ENCODE assay signal across 19 cellular contexts in genomic region chr11:20037358-20037757, GRCh38.
DNase-seq lines count a peak whose midpoint lies in the region; ATAC-seq and TF ChIP-seq lines count a peak whose summit lies in the region.
"Had no signal": no experiment of that assay in that cellular context is flagged by ENCODE, and none has a peak within 500 bp of the region (broad histone marks: within the 10 kb centered on the region; RNA-seq: fewer than 3 reads in every experiment).

No MANE protein-coding gene starts in this region.

- H3K4me1 Mint-ChIP-seq in activated T-cell treated with anti-CD3 and anti-CD28 coated beads, Interleukin-2, amount 50 U/mL, for 72 hours (ENCODE audit: low read depth) = peaks cover 32% of the 10 kb centered on the region
- peaks cover 10% of the 10 kb centered on the region for H3K4me1 Mint-ChIP-seq in activated T-cell treated with anti-CD3 and anti-CD28 coated beads, Interleukin-2, amount 50 U/mL, for 24 hours (ENCODE audit: low read depth)
- H3K4me1 Mint-ChIP-seq: CD8-positive, alpha-beta memory T cell had no signal

- H3K4me1 ChIP-seq in RWPE2 (ENCODE audit: insufficient read depth, poor library complexity, severe bottlenecking) (peaks cover 29% of the 10 kb centered on the region), stomach (peaks cover 0 to 18% (median 12%) of the 10 kb centered on the region in 4 donors)
- H3K4me1 ChIP-seq: HAP-1, left lung, Peyer's patch had no signal

- no peak for TF ChIP-seq EP300 in stomach (IDR thresholded peaks at IDR 0.05)

- peak; percentile 89 for ATAC-seq in activated T-cell treated with anti-CD3 and anti-CD28 coated beads, Interleukin-2, amount 50 U/mL, for 72 hours (replicated peaks in 1 of 2)
- peak; percentile 55 for ATAC-seq in HG02642 (IDR thresholded peaks at IDR 0.05; ENCODE audit: poor library complexity, unreplicated experiment)
- no peak for ATAC-seq in RWPE2 (ENCODE audit: low read depth)
- peak; percentile 34 for ATAC-seq in stimulated activated naive CD8-positive, alpha-beta T cell treated with anti-CD3 and anti-CD28 coated beads, Interleukin-15, Interleukin-2, amounts not matched to agents 100 U/mL and 50 U/mL, for 24 hours
- ATAC-seq: left lung had no signal

- H3K36me3 Mint-ChIP-seq in activated T-cell treated with anti-CD3 and anti-CD28 coated beads, Interleukin-2, amount 50 U/mL, for 72 hours (ENCODE audit: insufficient read depth in 2 of 2) = no peaks in the 10 kb centered on the region
- H3K36me3 Mint-ChIP-seq in activated T-cell treated with anti-CD3 and anti-CD28 coated beads, Interleukin-2, amount 50 U/mL, for 24 hours (ENCODE audit: low read depth) = no peaks in the 10 kb centered on the region

- no peaks in the 10 kb centered on the region for H3K9me3 ChIP-seq in RWPE2 (ENCODE audit: severe bottlenecking)
- no peaks in the 10 kb centered on the region for H3K9me3 ChIP-seq in stomach
- H3K9me3 ChIP-seq: HAP-1, left lung, Peyer's patch had no signal

- H3K4me3 Mint-ChIP-seq in activated T-cell treated with anti-CD3 and anti-CD28 coated beads, Interleukin-2, amount 50 U/mL, for 72 hours = peak overlapping the region; percentile 40 to 60
- no peak overlapping the region for H3K4me3 Mint-ChIP-seq in activated T-cell treated with anti-CD3 and anti-CD28 coated beads, Interleukin-2, amount 50 U/mL, for 24 hours
- H3K4me3 Mint-ChIP-seq: CD8-positive, alpha-beta memory T cell had no signal

- intact Hi-C loops in stomach (cut with DNase I; ENCODE audit: low total_unique reads) = no loop called here

- H3K36me3 ChIP-seq in RWPE2 (ENCODE audit: low read depth) = peaks cover 51% of the 10 kb centered on the region
- H3K36me3 ChIP-seq in stomach = peaks cover 5 to 32% (median 18%) of the 10 kb centered on the region in 4 donors
- H3K36me3 ChIP-seq: HAP-1 had no signal

- peak overlapping the region; percentile 79 for H3K27ac Mint-ChIP-seq in activated T-cell treated with anti-CD3 and anti-CD28 coated beads, Interleukin-2, amount 50 U/mL, for 72 hours
- no peak overlapping the region for H3K27ac Mint-ChIP-seq in activated T-cell treated with anti-CD3 and anti-CD28 coated beads, Interleukin-2, amount 50 U/mL, for 24 hours
- H3K27ac Mint-ChIP-seq: activated T-helper 2 cell treated with anti-CD3 and anti-CD28 coated beads, Interferon-gamma antibody, Interleukin-2, Interleukin-4, amounts not matched to agents 10 μg/mL and 5 μg/mL and 100 μg/mL, durations not matched to agents 14 hours and 24 hours and 36 hours had no signal

- H3K9me3 Mint-ChIP-seq in activated T-cell treated with anti-CD3 and anti-CD28 coated beads, Interleukin-2, amount 50 U/mL, for 72 hours = no peaks in the 10 kb centered on the region
- H3K9me3 Mint-ChIP-seq in activated T-cell treated with anti-CD3 and anti-CD28 coated beads, Interleukin-2, amount 50 U/mL, for 24 hours = no peaks in the 10 kb centered on the region
- H3K9me3 Mint-ChIP-seq: activated T-helper 2 cell treated with anti-CD3 and anti-CD28 coated beads, Interferon-gamma antibody, Interleukin-2, Interleukin-4, amounts not matched to agents 10 μg/mL and 5 μg/mL and 100 μg/mL, durations not matched to agents 14 hours and 24 hours and 36 hours; CD8-positive, alpha-beta memory T cell had no signal

- no peaks in the 10 kb centered on the region for H3K27me3 ChIP-seq in RWPE2 (ENCODE audit: insufficient read depth, poor library complexity, severe bottlenecking)
- H3K27me3 ChIP-seq in stomach = no peaks in the 10 kb centered on the region
- H3K27me3 ChIP-seq: left lung, Peyer's patch had no signal

- no peak overlapping the region for H3K4me3 ChIP-seq in RWPE2 (ENCODE audit: severe bottlenecking)
- no peak overlapping the region for H3K4me3 ChIP-seq in stomach
- H3K4me3 ChIP-seq: HAP-1, left lung, Peyer's patch had no signal

- 31 to 53% (median 47%) methylated on average over 2 of the region's 2 CpGs for WGBS in stomach, 5 donors

- H3K27ac ChIP-seq in RWPE2 (ENCODE audit: poor library complexity, severe bottlenecking) = peak overlapping the region; percentile 78
- H3K27ac ChIP-seq in stomach = peak overlapping the region in 1 of 5 donors; percentile 16
- H3K27ac ChIP-seq: left lung, Peyer's patch had no signal

- TF ChIP-seq CTCF in RWPE2 (IDR thresholded peaks at IDR 0.05; ENCODE audit: poor library complexity, severe bottlenecking) (no peak), stomach (IDR thresholded peaks at IDR 0.05) (no peak)

- peaks cover 73% of the 10 kb centered on the region for H3K27me3 Mint-ChIP-seq in activated T-cell treated with anti-CD3 and anti-CD28 coated beads, Interleukin-2, amount 50 U/mL, for 72 hours (ENCODE audit: low read depth)
- peaks cover 39% of the 10 kb centered on the region for H3K27me3 Mint-ChIP-seq in activated T-cell treated with anti-CD3 and anti-CD28 coated beads, Interleukin-2, amount 50 U/mL, for 24 hours

- TF ChIP-seq POLR2A in stomach (IDR thresholded peaks at IDR 0.05) = no peak

- peak in 1 of 2 donors; percentile 13 for DNase-seq in activated T-cell treated with anti-CD3 and anti-CD28 coated beads, Interleukin-2, amount 50 U/mL, for 72 hours
- DNase-seq in activated T-cell treated with anti-CD3 and anti-CD28 coated beads, Interleukin-2, amount 50 U/mL, for 24 hours = no peak
- DNase-seq in RWPE2 (ENCODE audit: low spot score) = no peak
- no peak for DNase-seq in stimulated activated naive CD8-positive, alpha-beta T cell treated with anti-CD3 and anti-CD28 coated beads, Interleukin-15, Interleukin-2, amounts not matched to agents 100 U/mL and 50 U/mL, for 24 hours
- DNase-seq in 8988T = no peak
- no peak for DNase-seq in stomach
- DNase-seq in DMS 273 (lab: John Stamatoyannopoulos, UW; ENCODE audit: unreplicated experiment) = no peak
- DNase-seq: activated CD4-positive, alpha-beta T cell treated with anti-CD3 and anti-CD28 coated beads, Interleukin-2, amount 50 U/mL, for 48 hours; CD8-positive, alpha-beta memory T cell; GF-D8; left lung; NCI-H1930; NCI-H526 treated with DMSO at 0.1 percent for 48 hours; Peyer's patch; small intestine; stimulated activated naive CD4-positive, alpha-beta T cell had no signal
